In the genomic region with DNA sequence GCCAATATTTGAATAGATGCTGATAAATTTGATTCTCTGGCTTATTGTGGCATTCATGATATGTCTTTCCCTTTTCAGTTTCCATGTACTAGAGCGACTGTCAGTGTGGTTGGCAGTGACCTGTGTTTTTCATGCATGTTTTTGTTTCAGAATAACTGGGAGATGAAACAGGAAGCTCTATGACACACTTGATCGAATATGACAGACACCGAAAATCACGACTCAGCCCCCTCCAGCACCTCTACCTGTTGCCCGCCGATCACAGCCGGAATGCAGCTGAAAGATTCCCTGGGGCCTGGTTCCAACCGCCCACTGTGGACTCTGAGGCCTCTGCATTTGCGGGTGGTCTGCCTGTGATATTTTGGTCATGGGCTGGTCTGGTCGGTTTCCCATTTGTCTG, we compare ENCODE assay signal across 8 cellular contexts.
A peak's percentile ranks its signal among the peaks of the same experiment; 100 is the strongest.
DNase-seq lines count a peak whose midpoint lies in the region; ATAC-seq lines count a peak whose summit lies in the region.
"Not testable (repeated sequence)": the region's sequence is repeated elsewhere in the genome, so short reads cannot be mapped to it uniquely, and the experiment has no call there.

No MANE protein-coding gene starts in this region.

- H3K36me3 Mint-ChIP-seq in T-helper 17 cell (ENCODE audit: low read depth), result not testable (repeated sequence)
- H3K36me3 Mint-ChIP-seq in activated T-helper 1 cell treated with anti-CD3 and anti-CD28 coated beads, Interleukin-12 subunit alpha, Interleukin-12 subunit beta, Interleukin-2, Interleukin-4 antibody, amounts not matched to agents 30 ng/mL and 10 ng/mL and 1 ng/mL, durations not matched to agents 14 hours and 24 hours and 36 hours (ENCODE audit: low read depth), result peaks cover 23% of the 10 kb centered on the region

- not testable (repeated sequence) for H3K27me3 Mint-ChIP-seq in T-helper 17 cell; activated T-helper 1 cell treated with anti-CD3 and anti-CD28 coated beads, Interleukin-12 subunit alpha, Interleukin-12 subunit beta, Interleukin-2, Interleukin-4 antibody, amounts not matched to agents 30 ng/mL and 10 ng/mL and 1 ng/mL, durations not matched to agents 14 hours and 24 hours and 36 hours (ENCODE audit: insufficient read depth)

- not testable (repeated sequence) for H3K9me3 ChIP-seq in T-helper 17 cell (ENCODE audit: control insufficient read depth, low read length, poor library complexity, severe bottlenecking)

- not testable (repeated sequence) for H3K9me3 Mint-ChIP-seq in activated T-helper 1 cell treated with anti-CD3 and anti-CD28 coated beads, Interleukin-12 subunit alpha, Interleukin-12 subunit beta, Interleukin-2, Interleukin-4 antibody, amounts not matched to agents 30 ng/mL and 10 ng/mL and 1 ng/mL, durations not matched to agents 14 hours and 24 hours and 36 hours

- H3K4me3 Mint-ChIP-seq in T-helper 17 cell, result peak overlapping the region; percentile 25
- not testable (repeated sequence) for H3K4me3 Mint-ChIP-seq in activated T-helper 1 cell treated with anti-CD3 and anti-CD28 coated beads, Interleukin-12 subunit alpha, Interleukin-12 subunit beta, Interleukin-2, Interleukin-4 antibody, amounts not matched to agents 30 ng/mL and 10 ng/mL and 1 ng/mL, durations not matched to agents 14 hours and 24 hours and 36 hours

- peak; percentile 64 for ATAC-seq in GM18502 (IDR thresholded peaks at IDR 0.05; ENCODE audit: poor library complexity, unreplicated experiment)
- peak; percentile 73 for ATAC-seq in GM19455 (IDR thresholded peaks at IDR 0.05; ENCODE audit: unreplicated experiment)
- peak; percentile 56 for ATAC-seq in HG02763 (IDR thresholded peaks at IDR 0.05; ENCODE audit: unreplicated experiment)
- ATAC-seq in HG03354 (IDR thresholded peaks at IDR 0.05; ENCODE audit: poor library complexity, severe bottlenecking, unreplicated experiment), result peak; percentile 68
- peak; percentile 42 for ATAC-seq in T-helper 17 cell
- not testable (repeated sequence) for ATAC-seq in Right ventricle myocardium inferior

- H3K4me1 Mint-ChIP-seq in T-helper 17 cell, result not testable (repeated sequence)
- H3K4me1 Mint-ChIP-seq in activated T-helper 1 cell treated with anti-CD3 and anti-CD28 coated beads, Interleukin-12 subunit alpha, Interleukin-12 subunit beta, Interleukin-2, Interleukin-4 antibody, amounts not matched to agents 30 ng/mL and 10 ng/mL and 1 ng/mL, durations not matched to agents 14 hours and 24 hours and 36 hours (ENCODE audit: low read depth), result peaks cover 15% of the 10 kb centered on the region

- intact Hi-C loops in activated T-helper 1 cell treated with anti-CD3 and anti-CD28 coated beads, Interleukin-12 subunit alpha, Interleukin-12 subunit beta, Interleukin-2, Interleukin-4 antibody, amounts not matched to agents 30 ng/mL and 10 ng/mL and 1 ng/mL, durations not matched to agents 14 hours and 24 hours and 36 hours (cut with micrococcal nuclease); Right ventricle myocardium inferior (cut with DNase I): not testable (repeated sequence)

- peak overlapping the region; percentile 75 for H3K27ac Mint-ChIP-seq in T-helper 17 cell
- peak overlapping the region; percentile 79 for H3K27ac Mint-ChIP-seq in activated T-helper 1 cell treated with anti-CD3 and anti-CD28 coated beads, Interleukin-12 subunit alpha, Interleukin-12 subunit beta, Interleukin-2, Interleukin-4 antibody, amounts not matched to agents 30 ng/mL and 10 ng/mL and 1 ng/mL, durations not matched to agents 14 hours and 24 hours and 36 hours

- DNase-seq in T-helper 17 cell, result peak in 1 of 3 donors; percentile 18
- not testable (repeated sequence) for DNase-seq in activated T-helper 1 cell treated with anti-CD3 and anti-CD28 coated beads, Interleukin-12 subunit alpha, Interleukin-12 subunit beta, Interleukin-2, Interleukin-4 antibody, amounts not matched to agents 30 ng/mL and 10 ng/mL and 1 ng/mL, durations not matched to agents 14 hours and 24 hours and 36 hours (ENCODE audit: low spot score)
- DNase-seq in Right ventricle myocardium inferior (ENCODE audit: missing footprints), result peak; percentile 39
- DNase-seq in stimulated activated CD8-positive, alpha-beta memory T cell treated with anti-CD3 and anti-CD28 coated beads, Interleukin-4, amount 100 ng/mL, for 24 hours (ENCODE audit: low read depth), result peak; percentile 17
